Comparison of ENCODE assay signal across 12 cellular contexts in genomic region chr10:79490400-79491081, GRCh38. TPM values are rescaled to one million over a fixed set of nuclear protein-coding genes. Genes with fewer than 3 reads are reported as not detected.
DNase-seq lines count a peak whose midpoint lies in the region; ATAC-seq, FAIRE-seq and TF ChIP-seq lines count a peak whose summit lies in the region.
"Had no signal": no experiment of that assay in that cellular context is flagged by ENCODE, and none has a peak within 500 bp of the region (broad histone marks: within the 10 kb centered on the region; RNA-seq: fewer than 3 reads in every experiment).

No MANE protein-coding gene starts in this region.

- no peak for TF ChIP-seq POLR2A in H1 (IDR thresholded peaks at IDR 0.05; ENCODE audit: control extremely low read depth in 1 of 2, low read depth in 2 of 2, low read length in 2 of 2)

- no peak overlapping the region for H3K4ac ChIP-seq in H1 (replicated peaks; ENCODE audit: insufficient read length, low read depth, low read length)

- H3K79me2 ChIP-seq in H1 (ENCODE audit: control insufficient read depth in 1 of 2, insufficient read depth in 2 of 2, low read length in 2 of 2), result no peaks in the 10 kb centered on the region

- H2AK5ac ChIP-seq in H1 (ENCODE audit: low read depth, low read length), result no peak overlapping the region

- H3K36me3 ChIP-seq in H1 (ENCODE audit: control insufficient read depth in 2 of 4, insufficient read depth in 4 of 4, low read length in 3 of 4), result no peaks in the 10 kb centered on the region
- H3K36me3 ChIP-seq in muscle layer of duodenum (ENCODE audit: control insufficient read depth in 1 of 2, insufficient read depth in 2 of 2, low read length in 2 of 2), result no peaks in the 10 kb centered on the region
- H3K36me3 ChIP-seq: SJSA1 had no signal

- H2BK20ac ChIP-seq in H1 (ENCODE audit: low read length), result no peak overlapping the region

- CTCF ChIA-PET in H1 (lab: Charles Lee; ENCODE audit: partially characterized antibody), result interaction anchor here (0.7 to 10.0 kb wide), 10 partner anchors 9 to 116 kb away, joined by 3 to 101 read pairs (median 4); no protein-coding TSS in a partner anchor

- H3K4me3 ChIP-seq in H1 (ENCODE audit: extremely low read depth in 1 of 4, insufficient read depth in 2 of 4, low read depth in 3 of 4, low read length in 4 of 4) (no peak overlapping the region), muscle layer of duodenum (ENCODE audit: low read depth in 1 of 2, low read length in 2 of 2) (no peak overlapping the region)
- H3K4me3 ChIP-seq: SJSA1 had no signal

- peak; percentile 55 for ATAC-seq in HG02852 (IDR thresholded peaks at IDR 0.05; ENCODE audit: unreplicated experiment)
- ATAC-seq in HG03175 (IDR thresholded peaks at IDR 0.05; ENCODE audit: unreplicated experiment), result no peak

- no peak overlapping the region for H3K14ac ChIP-seq in H1 (ENCODE audit: insufficient read length)

- no peak overlapping the region for H2BK120ac ChIP-seq in H1 (replicated peaks; ENCODE audit: low read depth, low read length)

- no peak overlapping the region for H4K8ac ChIP-seq in H1 (ENCODE audit: extremely low read depth, insufficient read depth, low read length)

- H2BK15ac ChIP-seq in H1 (ENCODE audit: low read length), result 0 out of 2 replicates have a peak overlapping the region, but pooled peaks have one; percentile 6

- no peak overlapping the region for H4K5ac ChIP-seq in H1 (ENCODE audit: insufficient read length, low read depth, low read length)

- no peaks in the 10 kb centered on the region for H3K23me2 ChIP-seq in H1 (ENCODE audit: low read depth, low read length)

- POLR2A ChIA-PET in H1 (lab: Charles Lee; ENCODE audit: partially characterized antibody), result interaction anchor here (0.6 kb wide), 1 partner anchor 539 kb away, joined by 3 read pairs; no protein-coding TSS in a partner anchor

- H3K56ac ChIP-seq in H1 (replicated peaks; ENCODE audit: insufficient read length, low read depth, low read length), result no peak overlapping the region

- no peak for TF ChIP-seq EP300 in H1 (IDR thresholded peaks at IDR 0.05; ENCODE audit: borderline replicate concordance in 1 of 2, low read depth in 2 of 2, low read length in 2 of 2)

- H3K18ac ChIP-seq in H1 (ENCODE audit: extremely low read depth, low read length), result no peak overlapping the region

- no peak overlapping the region for H3K23ac ChIP-seq in H1 (ENCODE audit: insufficient read length)

- H3K79me1 ChIP-seq in H1 (ENCODE audit: low read depth, low read length), result no peaks in the 10 kb centered on the region

- H3K4me2 ChIP-seq in H1 (ENCODE audit: insufficient read depth in 1 of 2, low read depth in 2 of 2, low read length in 2 of 2), result no peak overlapping the region

- no peak overlapping the region for H3K9ac ChIP-seq in H1 (replicated peaks in 1 of 4; ENCODE audit: extremely low read depth in 1 of 4, low read depth in 3 of 4, low read length in 3 of 4)

- H3K27me3 ChIP-seq in H1 (replicated peaks in 1 of 4; ENCODE audit: control insufficient read depth in 3 of 4, extremely low read depth in 1 of 4, insufficient read depth in 3 of 4, low read length in 3 of 4), result peaks cover 0 to 4% (median 0%) of the 10 kb centered on the region in 4 experiments; a peak in 4 of 7 replicates
- H3K27me3 ChIP-seq in muscle layer of duodenum (ENCODE audit: low read depth, low read length), result no peaks in the 10 kb centered on the region
- H3K27me3 ChIP-seq: SJSA1 had no signal

- H3K9me3 ChIP-seq in H1 (ENCODE audit: insufficient read depth in 2 of 2, low read depth in 1 of 2, low read length in 1 of 2) (no peaks in the 10 kb centered on the region), muscle layer of duodenum (ENCODE audit: control insufficient read depth in 1 of 2, low read length in 2 of 2) (no peaks in the 10 kb centered on the region)
- H3K9me3 ChIP-seq: SJSA1 had no signal

- no peak overlapping the region for H2BK5ac ChIP-seq in H1 (ENCODE audit: low read depth, low read length)

- no peak overlapping the region for H2BK12ac ChIP-seq in H1 (ENCODE audit: low read depth, low read length)

- peak; percentile 20 for DNase-seq in A172 (ENCODE audit: low spot score)
- DNase-seq in H1 (ENCODE audit: low read depth in 1 of 2, low spot score in 2 of 2), result no peak
- no peak for DNase-seq in NCI-H2107 (lab: John Stamatoyannopoulos, UW)
- no peak for DNase-seq in NOMO-1 treated with DMSO at 0.1 percent for 48 hours (lab: John Stamatoyannopoulos, UW; ENCODE audit: unreplicated experiment)
- no peak for DNase-seq in NCI-H2081 treated with DMSO at 0.1 percent for 48 hours (lab: John Stamatoyannopoulos, UW)
- DNase-seq: activated CD4-positive, alpha-beta T cell treated with anti-CD3 and anti-CD28 coated beads, Interleukin-2, amount 50 U/mL, for 48 hours; kidney glomerular epithelial cell had no signal

- no peak for TF ChIP-seq CTCF in H1 (IDR thresholded peaks at IDR 0.05; ENCODE audit: control extremely low read depth in 1 of 3, insufficient read depth in 1 of 3, low read depth in 1 of 3, low read length in 3 of 3)

- 87% methylated on average over 9 of the region's 9 CpGs; no CpG with 5 or more reads in 1 of the 2 experiments for WGBS in H1 (ENCODE audit: extremely low coverage in 1 of 2, insufficient coverage in 1 of 2, insufficient read length in 1 of 2, insufficient replicate concordance in 2 of 2, low coverage in 1 of 2, low lambda C conversion rate in 2 of 2, missing lambda C conversion rate in 1 of 2), 2 experiments

- peaks cover 0 to 3% (median 0%) of the 10 kb centered on the region in 4 experiments; a peak in 1 of 7 replicates for H3K4me1 ChIP-seq in H1 (replicated peaks in 1 of 4; ENCODE audit: control insufficient read depth in 3 of 4, insufficient read depth in 4 of 4, low read length in 3 of 4)
- peaks cover 6 to 13% of the 10 kb centered on the region in 2 donors for H3K4me1 ChIP-seq in muscle layer of duodenum (ENCODE audit: control insufficient read depth in 1 of 2, insufficient read depth in 2 of 2, low read length in 2 of 2)

- H3K27ac ChIP-seq in H1 (ENCODE audit: low read depth, low read length) (no peak overlapping the region), muscle layer of duodenum (ENCODE audit: low read length) (peak overlapping the region; percentile 11)
- H3K27ac ChIP-seq: SJSA1 had no signal

- no peaks in the 10 kb centered on the region for H4K20me1 ChIP-seq in H1 (replicated peaks in 1 of 2; ENCODE audit: control insufficient read depth in 1 of 2, insufficient read depth in 2 of 2, low read length in 2 of 2)

- H4K91ac ChIP-seq in H1 (replicated peaks; ENCODE audit: insufficient read length, low read length), result no peak overlapping the region

- no peak for FAIRE-seq in H1 (lab: Jason Lieb, UNC)
- FAIRE-seq: GM12891 had no signal

- TF ChIP-seq RAD21 in H1 (IDR thresholded peaks at IDR 0.05 in 1 of 2, conservative IDR thresholded peaks at IDR 0.05 in 1 of 2; ENCODE audit: low read depth in 2 of 2, low read length in 2 of 2), result no peak

- 0 out of 2 replicates have a peak overlapping the region, but pooled peaks have one; percentile 6 for H2AFZ ChIP-seq in H1 (ENCODE audit: low read length)

TF ChIP-seq in H1, 55 proteins besides CTCF, POLR2A, EP300 and RAD21 (continues in another document):
- no peak for TF ChIP-seq HDAC6 (IDR thresholded peaks at IDR 0.05; ENCODE audit: low read depth, low read length)
- no peak for TF ChIP-seq ASH2L (IDR thresholded peaks at IDR 0.05; ENCODE audit: low read length)
- no peak for TF ChIP-seq CBX5 (IDR thresholded peaks at IDR 0.05; ENCODE audit: low read depth, low read length)
- no peak for TF ChIP-seq POLR2AphosphoS5 (IDR thresholded peaks at IDR 0.05; ENCODE audit: low read depth, low read length)
- no peak for TF ChIP-seq ZNF274 (IDR thresholded peaks at IDR 0.05; ENCODE audit: borderline replicate concordance, extremely low read depth, low read length)
- TF ChIP-seq CREB1 (IDR thresholded peaks at IDR 0.05), result no peak
- TF ChIP-seq USF2 (IDR thresholded peaks at IDR 0.05; ENCODE audit: low read length), result no peak
- no peak for TF ChIP-seq TAF7 (optimal IDR thresholded peaks at IDR 0.05; ENCODE audit: borderline replicate concordance, low read depth, low read length)
- TF ChIP-seq SP1 (IDR thresholded peaks at IDR 0.05; ENCODE audit: low read depth, low read length), result no peak
- no peak for TF ChIP-seq SIN3A (conservative IDR thresholded peaks at IDR 0.05 in 1 of 2, IDR thresholded peaks at IDR 0.05 in 1 of 2; ENCODE audit: low read depth in 1 of 2, low read length in 2 of 2)
- no peak for TF ChIP-seq SIX5 (IDR thresholded peaks at IDR 0.05; ENCODE audit: low read depth, low read length)
- TF ChIP-seq RBBP5 (IDR thresholded peaks at IDR 0.05; ENCODE audit: borderline replicate concordance, low read depth, low read length), result no peak

RNA-seq across cellular contexts. Expression of gene EIF5AL1, which starts 21.8 kb away (rescaled TPM):
- 0.72 and 0.89 TPM in 2 replicates for total RNA-seq in A172 (2014; rRNA removed; shearing (Covaris generic))
- 1.7 and 2.0 TPM in 2 replicates for total RNA-seq in H1 (2021; fragmentation: NEBNext Ultra II Directional; extraction: Animal tissue kit (Norgen Biotek cat#: 25700))
- 2.0 and 2.2 TPM in 2 replicates for polyA plus RNA-seq in H1 (2011; rRNA removed)
- polyA plus RNA-seq in H1 (2011; cell fraction: cytosol; rRNA removed), result 1.4 TPM
- polyA plus RNA-seq in H1 (2011; cell fraction: nucleus; rRNA removed), result 0.58 TPM
- polyA plus RNA-seq in H1 (2012, experiment 1 of 2), result 1.5 to 8.3 TPM (median 1.8 TPM) in 4 replicates
- 1.7 TPM for polyA plus RNA-seq in H1 (2012, experiment 2 of 2)
- polyA plus RNA-seq in H1 (2013, experiment 1 of 2), result 1.1 TPM
- 1.1 TPM for polyA plus RNA-seq in H1 (2013, experiment 2 of 2)
- 2.0 and 2.1 TPM in 2 replicates for polyA minus RNA-seq in H1 (2011; rRNA and poly(A)+ RNA removed)
- not detected for polyA minus RNA-seq in H1 (2011; cell fraction: cytosol; rRNA and poly(A)+ RNA removed)
- polyA minus RNA-seq in H1 (2011; cell fraction: nucleus; rRNA and poly(A)+ RNA removed), result 0.40 TPM

RNA-seq across cellular contexts. Expression of gene ZCCHC24, which starts 45.1 kb away (rescaled TPM):
- total RNA-seq in A172 (2014; rRNA removed; shearing (Covaris generic)), result 10.7 and 12.2 TPM in 2 replicates
- 6.2 and 6.9 TPM in 2 replicates for total RNA-seq in H1 (2021; fragmentation: NEBNext Ultra II Directional; extraction: Animal tissue kit (Norgen Biotek cat#: 25700))
- 3.9 and 5.8 TPM in 2 replicates for polyA plus RNA-seq in H1 (2011; rRNA removed)
- 4.1 TPM for polyA plus RNA-seq in H1 (2011; cell fraction: cytosol; rRNA removed)
- polyA plus RNA-seq in H1 (2011; cell fraction: nucleus; rRNA removed), result 4.5 TPM
- polyA plus RNA-seq in H1 (2012, experiment 1 of 2), result 3.1 to 4.4 TPM (median 4.3 TPM) in 4 replicates
- polyA plus RNA-seq in H1 (2012, experiment 2 of 2), result 3.8 TPM
- 3.6 TPM for polyA plus RNA-seq in H1 (2013, experiment 1 of 2)
- polyA plus RNA-seq in H1 (2013, experiment 2 of 2), result 3.8 TPM
- polyA minus RNA-seq in H1 (2011; rRNA and poly(A)+ RNA removed), result 3.4 and 3.7 TPM in 2 replicates
- polyA minus RNA-seq in H1 (2011; cell fraction: cytosol; rRNA and poly(A)+ RNA removed), result 4.0 TPM
- polyA minus RNA-seq in H1 (2011; cell fraction: nucleus; rRNA and poly(A)+ RNA removed), result 3.2 TPM
